1 cellular context compared by ENCODE assay signal in genomic region chr9:73137914-73138313, GRCh38.
TF ChIP-seq lines count a peak whose summit lies in the region.

No MANE protein-coding gene starts in this region.

TF ChIP-seq in HepG2, 621 proteins besides CTCF, POLR2A, EP300 and RAD21:
- TF ChIP-seq CEBPB (IDR thresholded peaks at IDR 0.05; ENCODE audit: borderline replicate concordance, low read depth, low read length) (peak; percentile 41; the same call in 1 of the 2 replicates), TP53 (CRISPR knock-in tag; conservative IDR thresholded peaks at IDR 0.05) (no peak)
TF ChIP-seq in HepG2: peak in this region for 1.
